ENCODE assay signal across 29 cellular contexts in genomic region chr2:65715328-65715727, GRCh38.
"Had no signal": no experiment of that assay in that cellular context is flagged by ENCODE, and none has a peak within 500 bp of the region (broad histone marks: within the 10 kb centered on the region; RNA-seq: fewer than 3 reads in every experiment).

No MANE protein-coding gene starts in this region.

- DNase-seq: activated CD4-positive, alpha-beta memory T cell treated with anti-CD3 and anti-CD28 coated beads for 36 hours; activated CD4-positive, alpha-beta T cell treated with anti-CD3 and anti-CD28 coated beads for 36 hours; activated CD4-positive, alpha-beta T cell treated with anti-CD3 and anti-CD28 coated beads, Interleukin-2, amount 10 ng/mL, durations not matched to agents 24 days and 14 days; activated CD4-positive, CD25-positive, alpha-beta regulatory T cell; activated CD4-positive, CD25-positive, alpha-beta regulatory T cell treated with anti-CD3 and anti-CD28 coated beads, Interleukin-2, amount 50 U/mL, for 72 hours; activated CD8-positive, alpha-beta memory T cell treated with anti-CD3 and anti-CD28 coated beads, Interleukin-2, amount 10 ng/mL, durations not matched to agents 7 days and 5 days; activated CD8-positive, alpha-beta memory T cell treated with anti-CD3 and anti-CD28 coated beads, Interleukin-2, amount 50 U/mL, for 4 hours; activated CD8-positive, alpha-beta T cell treated with anti-CD3 and anti-CD28 coated beads, Interleukin-2, amount 10 ng/mL, durations not matched to agents 7 days and 5 days; activated effector memory CD4-positive, alpha-beta T cell treated with anti-CD3 and anti-CD28 coated beads, Interleukin-2, amount 50 U/mL, for 16 hours; activated naive CD4-positive, alpha-beta T cell treated with anti-CD3 and anti-CD28 coated beads for 36 hours; activated naive CD8-positive, alpha-beta T cell treated with anti-CD3 and anti-CD28 coated beads for 36 hours; activated naive CD8-positive, alpha-beta T cell treated with anti-CD3 and anti-CD28 coated beads, Interleukin-2, amount 50 U/mL, for 24 hours; activated T-cell treated with anti-CD3 and anti-CD28 coated beads, Interleukin-2, amount 50 U/mL, for 1 hour; activated T-cell treated with anti-CD3 and anti-CD28 coated beads, Interleukin-2, amount 50 U/mL, for 48 hours; adrenal gland; amygdala; aorta; central memory CD4-positive, alpha-beta T cell; dorsolateral prefrontal cortex; effector memory CD4-positive, alpha-beta T cell; endodermal cell; foreskin fibroblast; head of caudate nucleus; T-helper 2 cell had no signal

- H3K4me3 ChIP-seq: adrenal gland, breast epithelium, cardiac muscle cell, coronary artery, dorsolateral prefrontal cortex had no signal

- H3K9me3 ChIP-seq: adrenal gland, breast epithelium had no signal

- ATAC-seq: activated CD4-positive, alpha-beta T cell treated with anti-CD3 and anti-CD28 coated beads for 36 hours; activated CD8-positive, alpha-beta memory T cell treated with anti-CD3 and anti-CD28 coated beads, Interleukin-2, amount 10 ng/mL, durations not matched to agents 7 days and 5 days; activated CD8-positive, alpha-beta T cell treated with anti-CD3 and anti-CD28 coated beads, Interleukin-2, amount 10 ng/mL, durations not matched to agents 7 days and 5 days; activated naive CD8-positive, alpha-beta T cell treated with anti-CD3 and anti-CD28 coated beads, Interleukin-2, amount 50 U/mL, for 24 hours; esophagus mucosa had no signal

- H3K27ac ChIP-seq: adrenal gland, breast epithelium, cardiac muscle cell, coronary artery, dorsolateral prefrontal cortex had no signal

- H3K27me3 ChIP-seq: adrenal gland, breast epithelium, dorsolateral prefrontal cortex had no signal

- FAIRE-seq: frontal cortex had no signal

- H3K4me1 ChIP-seq: adrenal gland, breast epithelium had no signal

- H3K36me3 ChIP-seq: adrenal gland, breast epithelium, cardiac muscle cell had no signal
